In the genomic region with DNA sequence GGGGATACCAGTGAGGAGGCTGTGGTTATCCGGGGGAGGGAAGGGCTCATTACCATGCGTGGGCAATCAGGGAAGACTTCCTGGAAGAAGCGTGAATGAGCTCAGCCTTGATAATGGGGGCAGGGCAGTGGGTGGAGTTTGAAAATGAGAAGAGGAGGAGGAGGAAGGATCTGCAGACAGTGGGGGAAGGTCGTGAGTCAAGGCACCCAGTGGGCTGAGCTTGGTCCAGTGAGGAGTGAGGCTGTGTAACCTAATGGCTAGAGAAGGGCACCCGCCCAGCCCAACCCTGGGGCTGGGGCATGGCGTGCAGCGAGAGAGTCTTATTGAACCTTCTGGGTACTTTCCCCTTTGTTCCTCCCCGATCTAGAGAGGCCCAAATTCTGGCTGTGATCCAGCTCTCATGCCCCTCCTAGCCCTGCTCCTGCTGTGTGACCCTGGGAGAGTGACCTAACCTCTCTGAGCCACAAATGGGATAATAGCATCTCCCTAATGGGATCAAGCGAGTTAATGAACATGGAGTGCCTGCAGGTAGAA, we compare ENCODE assay signal across 24 cellular contexts. TPM values are rescaled to one million over a fixed set of nuclear protein-coding genes. Genes with fewer than 3 reads are reported as not detected.
A peak's percentile ranks its signal among the peaks of the same experiment; 100 is the strongest.
DNase-seq lines count a peak whose midpoint lies in the region; ATAC-seq, FAIRE-seq and TF ChIP-seq lines count a peak whose summit lies in the region.
"Had no signal": no experiment of that assay in that cellular context is flagged by ENCODE, and none has a peak within 500 bp of the region (broad histone marks: within the 10 kb centered on the region; RNA-seq: fewer than 3 reads in every experiment).

No MANE protein-coding gene starts in this region.

- peak; percentile 47 for FAIRE-seq in GM12878 (lab: Jason Lieb, UNC)
- FAIRE-seq: frontal cortex, RCC 7860 had no signal

- H3K9me3 ChIP-seq in HCT116 (ENCODE audit: control insufficient read depth in 1 of 2, insufficient read depth in 1 of 2, low read depth in 1 of 2, low read length in 2 of 2) (no peaks in the 10 kb centered on the region), GM12878 (replicated peaks; ENCODE audit: control insufficient read depth, insufficient read depth, low read length) (no peaks in the 10 kb centered on the region)

- CTCF ChIA-PET in activated CD8-positive, alpha-beta T cell treated with anti-CD3 and anti-CD28 coated beads for 36 hours (lab: Charles Lee), result no interaction called here
- CTCF ChIA-PET in activated CD8-positive, alpha-beta T cell treated with anti-CD3 and anti-CD28 coated beads, Interleukin-2, amount 10 ng/mL, durations not matched to agents 7 days and 5 days (lab: Charles Lee), result no interaction called here
- CTCF ChIA-PET in HCT116 (lab: Charles Lee), result no interaction called here
- CTCF ChIA-PET in GM12878 (lab: Yijun Ruan, JAX), result no interaction called here

- 31% methylated on average over 9 of the region's 9 CpGs for WGBS in GM12878 (ENCODE audit: insufficient coverage, insufficient replicate concordance, low lambda C conversion rate, missing lambda C conversion rate)

- H2AFZ ChIP-seq in HCT116 (ENCODE audit: low read depth, low read length, poor library complexity, severe bottlenecking) (no peak overlapping the region), GM12878 (ENCODE audit: control insufficient read depth, low read depth, low read length) (no peak overlapping the region)
- H2AFZ ChIP-seq: parathyroid adenoma had no signal

- no peak for ATAC-seq in activated CD8-positive, alpha-beta T cell treated with anti-CD3 and anti-CD28 coated beads for 36 hours
- ATAC-seq in activated CD8-positive, alpha-beta T cell treated with anti-CD3 and anti-CD28 coated beads, Interleukin-2, amount 10 ng/mL, durations not matched to agents 7 days and 5 days, result no peak
- ATAC-seq in HCT116 (no peak), GM12878 (peak; percentile 34)
- peak; percentile 50 to 56 for ATAC-seq in stimulated activated naive B cell treated with anti-CD40 and anti-IgM and Interleukin-4, amounts not matched to agents 10 μg/mL and 1 μg/mL and 100 μg/mL, for 72 hours (replicated peaks)
- ATAC-seq: activated CD4-positive, alpha-beta T cell treated with anti-CD3 and anti-CD28 coated beads for 36 hours; naive thymus-derived CD8-positive, alpha-beta T cell had no signal

- H3K27me3 Mint-ChIP-seq in activated CD8-positive, alpha-beta T cell treated with anti-CD3 and anti-CD28 coated beads for 36 hours, result no peaks in the 10 kb centered on the region
- peaks cover 2% of the 10 kb centered on the region for H3K27me3 Mint-ChIP-seq in activated CD8-positive, alpha-beta T cell treated with anti-CD3 and anti-CD28 coated beads, Interleukin-2, amount 10 ng/mL, durations not matched to agents 7 days and 5 days (ENCODE audit: low read depth)
- no peaks in the 10 kb centered on the region for H3K27me3 Mint-ChIP-seq in stimulated activated naive B cell treated with anti-CD40 and anti-IgM and Interleukin-4, amounts not matched to agents 10 μg/mL and 1 μg/mL and 100 μg/mL, for 72 hours
- H3K27me3 Mint-ChIP-seq: activated CD4-positive, alpha-beta T cell treated with anti-CD3 and anti-CD28 coated beads for 36 hours; CD4-positive, alpha-beta memory T cell; dendritic cell treated with granulocyte-macrophage colony-stimulating factor and Interleukin-4, amounts not matched to agents 40 ng/mL and 50 ng/mL, for 4 days; memory B cell; naive thymus-derived CD8-positive, alpha-beta T cell had no signal

- H3K4me1 ChIP-seq in HCT116 (ENCODE audit: control insufficient read depth in 1 of 2, insufficient read depth in 2 of 2, low read length in 2 of 2) (0 out of 4 replicates have a peak, but pooled peaks cover 0 to 5% of the 10 kb centered on the region in 2 experiments), GM12878 (ENCODE audit: control insufficient read depth, insufficient read depth, low read length) (peaks cover 34% of the 10 kb centered on the region)
- H3K4me1 ChIP-seq: parathyroid adenoma had no signal

- RAD21 ChIA-PET in HCT116 (lab: Charles Lee; ENCODE audit: low non-redundant PET in 1 of 2, low total read pairs in 2 of 2, uncharacterized antibody in 2 of 2, unreplicated experiment in 2 of 2), result no interaction called here
- RAD21 ChIA-PET in GM12878 (lab: Charles Lee; ENCODE audit: unreplicated experiment), result interaction anchor here (2.1 kb wide), 1 partner anchor 114 kb away, joined by 4 read pairs; no protein-coding TSS in a partner anchor

- H3K36me3 Mint-ChIP-seq in activated CD8-positive, alpha-beta T cell treated with anti-CD3 and anti-CD28 coated beads for 36 hours (ENCODE audit: low read depth), result no peaks in the 10 kb centered on the region
- H3K36me3 Mint-ChIP-seq in activated CD8-positive, alpha-beta T cell treated with anti-CD3 and anti-CD28 coated beads, Interleukin-2, amount 10 ng/mL, durations not matched to agents 7 days and 5 days (ENCODE audit: low read depth), result no peaks in the 10 kb centered on the region
- peaks cover 38 to 53% of the 10 kb centered on the region in 2 donors for H3K36me3 Mint-ChIP-seq in stimulated activated naive B cell treated with anti-CD40 and anti-IgM and Interleukin-4, amounts not matched to agents 10 μg/mL and 1 μg/mL and 100 μg/mL, for 72 hours
- H3K36me3 Mint-ChIP-seq: naive thymus-derived CD8-positive, alpha-beta T cell had no signal

- no peak overlapping the region for H3K4me2 ChIP-seq in HCT116 (ENCODE audit: low read length)
- H3K4me2 ChIP-seq in GM12878 (ENCODE audit: control insufficient read depth, insufficient read depth), result 0 out of 2 replicates have a peak overlapping the region, but pooled peaks have one; percentile 46

- TF ChIP-seq POLR2A in HCT116 (IDR thresholded peaks at IDR 0.05; ENCODE audit: borderline replicate concordance, extremely low read depth, insufficient read depth, insufficient read length), result no peak
- no peak for TF ChIP-seq POLR2A in GM12878 (IDR thresholded peaks at IDR 0.05; ENCODE audit: low read depth, low read length)

- no peak for TF ChIP-seq CTCF in activated CD8-positive, alpha-beta T cell treated with anti-CD3 and anti-CD28 coated beads for 36 hours (IDR thresholded peaks at IDR 0.05)
- TF ChIP-seq CTCF in HCT116 (IDR thresholded peaks at IDR 0.05 in 2 of 3, conservative IDR thresholded peaks at IDR 0.05 in 1 of 3; ENCODE audit: borderline replicate concordance in 1 of 3, insufficient read depth in 1 of 3, low read depth in 2 of 3, low read length in 2 of 3) (no peak), GM12878 (IDR thresholded peaks at IDR 0.05 in 2 of 3, conservative IDR thresholded peaks at IDR 0.05 in 1 of 3; ENCODE audit: control insufficient read depth in 2 of 3, extremely low read depth in 1 of 3, insufficient read depth in 1 of 3, low read depth in 3 of 3, low read length in 3 of 3) (no peak)

- SMC1A ChIA-PET in GM12878 (lab: Charles Lee; ENCODE audit: uncharacterized antibody, unreplicated experiment), result interaction anchor here (0.7 to 1.0 kb wide), 2 partner anchors 23 to 30 kb away, joined by 3 to 4 read pairs; no protein-coding TSS in a partner anchor

- intact Hi-C loops in activated CD8-positive, alpha-beta T cell treated with anti-CD3 and anti-CD28 coated beads for 36 hours (cut with micrococcal nuclease), result no loop called here
- intact Hi-C loops in HCT116 (cut with micrococcal nuclease) (no loop called here), GM12878 (cut with micrococcal nuclease; ENCODE audit: unreplicated experiment) (no loop called here)

- no peaks in the 10 kb centered on the region; a peak in 2 of 4 replicates for H3K36me3 ChIP-seq in HCT116 (ENCODE audit: control insufficient read depth in 1 of 2, insufficient read depth in 2 of 2, low read length in 2 of 2)
- peaks cover 9 to 20% of the 10 kb centered on the region in 2 experiments; a peak in 3 of 4 replicates for H3K36me3 ChIP-seq in GM12878 (ENCODE audit: control insufficient read depth in 2 of 2, insufficient read depth in 2 of 2, low read length in 1 of 2)

- POLR2A ChIA-PET in activated CD8-positive, alpha-beta T cell treated with anti-CD3 and anti-CD28 coated beads for 36 hours (lab: Charles Lee), result interaction anchor here (1.2 kb wide), 1 partner anchor 42 kb away, joined by 3 read pairs; no protein-coding TSS in a partner anchor
- POLR2A ChIA-PET in activated CD8-positive, alpha-beta T cell treated with anti-CD3 and anti-CD28 coated beads, Interleukin-2, amount 10 ng/mL, durations not matched to agents 7 days and 5 days (lab: Charles Lee), result no interaction called here
- POLR2A ChIA-PET in HCT116 (lab: Charles Lee), result no interaction called here
- POLR2A ChIA-PET in GM12878 (lab: Charles Lee), result no interaction called here

- H3K27ac Mint-ChIP-seq in activated CD8-positive, alpha-beta T cell treated with anti-CD3 and anti-CD28 coated beads for 36 hours, result no peak overlapping the region
- no peak overlapping the region for H3K27ac Mint-ChIP-seq in activated CD8-positive, alpha-beta T cell treated with anti-CD3 and anti-CD28 coated beads, Interleukin-2, amount 10 ng/mL, durations not matched to agents 7 days and 5 days
- H3K27ac Mint-ChIP-seq in stimulated activated naive B cell treated with anti-CD40 and anti-IgM and Interleukin-4, amounts not matched to agents 10 μg/mL and 1 μg/mL and 100 μg/mL, for 72 hours, result no peak overlapping the region
- H3K27ac Mint-ChIP-seq: activated CD4-positive, alpha-beta T cell treated with anti-CD3 and anti-CD28 coated beads for 36 hours; dendritic cell treated with granulocyte-macrophage colony-stimulating factor and Interleukin-4, amounts not matched to agents 40 ng/mL and 50 ng/mL, for 4 days; memory B cell had no signal

- H3K4me1 Mint-ChIP-seq in activated CD8-positive, alpha-beta T cell treated with anti-CD3 and anti-CD28 coated beads for 36 hours (ENCODE audit: low read depth), result peaks cover 5% of the 10 kb centered on the region
- H3K4me1 Mint-ChIP-seq in activated CD8-positive, alpha-beta T cell treated with anti-CD3 and anti-CD28 coated beads, Interleukin-2, amount 10 ng/mL, durations not matched to agents 7 days and 5 days (ENCODE audit: low read depth), result no peaks in the 10 kb centered on the region
- peaks cover 24 to 32% of the 10 kb centered on the region in 2 donors for H3K4me1 Mint-ChIP-seq in stimulated activated naive B cell treated with anti-CD40 and anti-IgM and Interleukin-4, amounts not matched to agents 10 μg/mL and 1 μg/mL and 100 μg/mL, for 72 hours

- BruUV-seq in HCT116 (replicated peaks; lab: Mats Ljungman, UMichigan), result TSS peak; percentile 19
- TSS peak; percentile 38 for BruUV-seq in GM12878 (replicated peaks; lab: Mats Ljungman, UMichigan)

- H3K27ac ChIP-seq in HCT116 (ENCODE audit: low read depth, low read length), result no peak overlapping the region
- no peak overlapping the region for H3K27ac ChIP-seq in GM12878 (ENCODE audit: control insufficient read depth, insufficient read depth)
- H3K27ac ChIP-seq: epithelial cell of prostate, parathyroid adenoma had no signal

- no peak overlapping the region for H3K4me3 Mint-ChIP-seq in activated CD8-positive, alpha-beta T cell treated with anti-CD3 and anti-CD28 coated beads for 36 hours
- no peak overlapping the region for H3K4me3 Mint-ChIP-seq in activated CD8-positive, alpha-beta T cell treated with anti-CD3 and anti-CD28 coated beads, Interleukin-2, amount 10 ng/mL, durations not matched to agents 7 days and 5 days
- no peak overlapping the region for H3K4me3 Mint-ChIP-seq in stimulated activated naive B cell treated with anti-CD40 and anti-IgM and Interleukin-4, amounts not matched to agents 10 μg/mL and 1 μg/mL and 100 μg/mL, for 72 hours
- H3K4me3 Mint-ChIP-seq: activated CD4-positive, alpha-beta T cell treated with anti-CD3 and anti-CD28 coated beads for 36 hours; CD4-positive, alpha-beta memory T cell; dendritic cell treated with granulocyte-macrophage colony-stimulating factor and Interleukin-4, amounts not matched to agents 40 ng/mL and 50 ng/mL, for 4 days; memory B cell; naive thymus-derived CD8-positive, alpha-beta T cell had no signal

- no peak for TF ChIP-seq RAD21 in HCT116 (IDR thresholded peaks at IDR 0.05; ENCODE audit: low read depth)
- TF ChIP-seq RAD21 in GM12878 (IDR thresholded peaks at IDR 0.05; ENCODE audit: insufficient read depth, low read depth, low read length), result no peak

- no peak for TF ChIP-seq EP300 in GM12878 (IDR thresholded peaks at IDR 0.05; ENCODE audit: borderline replicate concordance in 1 of 2, control insufficient read depth in 1 of 2, low read depth in 2 of 2, low read length in 2 of 2)

- H3K27me3 ChIP-seq in HCT116 (ENCODE audit: insufficient read depth, low read length) (no peaks in the 10 kb centered on the region), GM12878 (replicated peaks in 1 of 2; ENCODE audit: control insufficient read depth in 2 of 2, insufficient read depth in 2 of 2, low read length in 1 of 2) (no peaks in the 10 kb centered on the region)

- no peak overlapping the region for H3K9ac ChIP-seq in HCT116 (ENCODE audit: low read length)
- H3K9ac ChIP-seq in GM12878 (ENCODE audit: control insufficient read depth, insufficient read depth, low read length), result no peak overlapping the region
- H3K9ac ChIP-seq: parathyroid adenoma had no signal

- H4K20me1 ChIP-seq in HCT116 (ENCODE audit: insufficient read depth) (no peaks in the 10 kb centered on the region), GM12878 (ENCODE audit: control insufficient read depth, insufficient read depth) (no peaks in the 10 kb centered on the region)

- in situ Hi-C loops in GM12878 (cut with MboI), result no loop called here

- H3K9me2 ChIP-seq in HCT116 (ENCODE audit: insufficient read depth), result no peaks in the 10 kb centered on the region

- DNase-seq in activated CD8-positive, alpha-beta T cell treated with anti-CD3 and anti-CD28 coated beads for 36 hours, result peak; percentile 6
- no peak for DNase-seq in activated CD8-positive, alpha-beta T cell treated with anti-CD3 and anti-CD28 coated beads, Interleukin-2, amount 10 ng/mL, durations not matched to agents 7 days and 5 days
- DNase-seq in HCT116 (ENCODE audit: low read depth, low spot score) (no peak), GM12878 (ENCODE audit: low read depth, low spot score) (no peak), DMS114 treated with DMSO at 0.1 percent for 48 hours (lab: John Stamatoyannopoulos, UW; ENCODE audit: unreplicated experiment) (no peak), NCI-H2196 (lab: John Stamatoyannopoulos, UW; ENCODE audit: unreplicated experiment) (no peak)
- no peak for DNase-seq in stimulated activated naive B cell treated with anti-CD40 and anti-IgM and Interleukin-4, amounts not matched to agents 10 μg/mL and 1 μg/mL and 100 μg/mL, for 72 hours
- no peak for DNase-seq in activated CD4-positive, alpha-beta T cell treated with anti-CD3 and anti-CD28 coated beads for 48 hours
- DNase-seq: activated CD4-positive, alpha-beta T cell treated with anti-CD3 and anti-CD28 coated beads for 36 hours; activated CD8-positive, alpha-beta memory T cell treated with anti-CD3 and anti-CD28 coated beads, Interleukin-2, amount 50 U/mL, for 4 hours; activated gamma-delta T cell; CD4-positive, alpha-beta memory T cell; DMS53; hypothalamus; NCI-H1436 treated with DMSO at 0.1 percent for 48 hours; NCI-H82; T-helper 9 cell had no signal

- H3K4me3 ChIP-seq in HCT116 (replicated peaks in 1 of 2; ENCODE audit: low read depth in 1 of 2, low read length in 2 of 2) (no peak overlapping the region), GM12878 (no peak overlapping the region)

- no peaks in the 10 kb centered on the region for H3K9me3 Mint-ChIP-seq in activated CD8-positive, alpha-beta T cell treated with anti-CD3 and anti-CD28 coated beads for 36 hours
- H3K9me3 Mint-ChIP-seq in activated CD8-positive, alpha-beta T cell treated with anti-CD3 and anti-CD28 coated beads, Interleukin-2, amount 10 ng/mL, durations not matched to agents 7 days and 5 days (ENCODE audit: insufficient read depth), result no peaks in the 10 kb centered on the region
- no peaks in the 10 kb centered on the region for H3K9me3 Mint-ChIP-seq in stimulated activated naive B cell treated with anti-CD40 and anti-IgM and Interleukin-4, amounts not matched to agents 10 μg/mL and 1 μg/mL and 100 μg/mL, for 72 hours
- H3K9me3 Mint-ChIP-seq: CD4-positive, alpha-beta memory T cell; dendritic cell treated with granulocyte-macrophage colony-stimulating factor and Interleukin-4, amounts not matched to agents 40 ng/mL and 50 ng/mL, for 4 days; memory B cell; naive thymus-derived CD8-positive, alpha-beta T cell had no signal

- H3K79me2 ChIP-seq in HCT116 (ENCODE audit: insufficient read depth, low read length), result peaks cover 3% of the 10 kb centered on the region; the same call in 1 of the 2 replicates
- peaks cover 9% of the 10 kb centered on the region; the same call in 1 of the 2 replicates for H3K79me2 ChIP-seq in GM12878 (ENCODE audit: control insufficient read depth, insufficient read depth, low read length)
- H3K79me2 ChIP-seq: parathyroid adenoma had no signal

RNA-seq across cellular contexts. Expression of gene CLIP2, which starts 31.5 kb away (rescaled TPM):
- 1 to 10 TPM; 1.3 to 1.4 TPM for total RNA-seq in activated CD8-positive, alpha-beta T cell treated with anti-CD3 and anti-CD28 coated beads for 36 hours
- 1 to 10 TPM; 1.5 to 1.7 TPM for total RNA-seq in activated CD8-positive, alpha-beta T cell treated with anti-CD3 and anti-CD28 coated beads, Interleukin-2, amount 10 ng/mL, durations not matched to agents 7 days and 5 days
- total RNA-seq in HCT116 (2021; ENCODE audit: unreplicated experiment) (40.1 TPM), GM12878 (2014; rRNA removed) (22.0 and 26.3 TPM in 2 replicates), GM12878 (2014; rRNA removed; fragmentation: Illumina TruSeq; extraction: Trizol) (26.9 and 27.4 TPM in 2 replicates), GM12878 (2021) (52.9 and 56.3 TPM in 2 replicates)
- 28.6 and 33.7 TPM in 2 replicates for polyA plus RNA-seq in HCT116 (2012)
- 143 and 165 TPM in 2 replicates for total RNA-seq in GM12878 (2013; cell fraction: nucleolus; rRNA removed)
- 9.8 TPM for polyA plus RNA-seq in GM12878 (2011; ENCODE audit: low read depth)
- polyA plus RNA-seq in GM12878 (2011; rRNA removed) (6.1 and 10.4 TPM in 2 replicates), GM12878 (2014; fragmentation: Illumina TruSeq; extraction: Trizol) (5.0 and 23.2 TPM in 2 replicates), GM12878 (2014; fragmentation: Nextera tagmentation; extraction: Ambion mirVana) (under 1 TPM; 0.26 to 0.82 TPM), GM12878 (2014; rRNA removed) (23.3 and 28.8 TPM in 2 replicates), GM12878 (2016; fragmentation: Nextera tagmentation; extraction: Ambion mirVana) (10 to 100 TPM; 14.8 to 18.9 TPM)
- 14.3 and 15.7 TPM in 2 replicates for polyA plus RNA-seq in GM12878 (2011; cell fraction: cytosol; rRNA removed)
- 17.4 and 26.9 TPM in 2 replicates for polyA plus RNA-seq in GM12878 (2011; cell fraction: nucleus; rRNA removed)
- 29.2 and 33.1 TPM in 2 replicates for polyA plus RNA-seq in GM12878 (2012)
- polyA minus RNA-seq in GM12878 (2011; rRNA and poly(A)+ RNA removed), result 15.9 and 30.9 TPM in 2 replicates
- 18.5 and 19.4 TPM in 2 replicates for polyA minus RNA-seq in GM12878 (2011; cell fraction: cytosol; rRNA and poly(A)+ RNA removed)
- polyA minus RNA-seq in GM12878 (2011; cell fraction: nucleus; rRNA and poly(A)+ RNA removed), result 16.9 and 27.1 TPM in 2 replicates

Comparison
In these comparisons a context has a peak if more than half of its experiments do, and no peak if none do; other contexts are left out.
1. ATAC-seq: peak in GM12878 (single experiment) and stimulated activated naive B cell treated with anti-CD40 and anti-IgM and Interleukin-4, amounts not matched to agents 10 μg/mL and 1 μg/mL and 100 μg/mL, for 72 hours (2 of 2); none in activated CD8-positive, alpha-beta T cell treated with anti-CD3 and anti-CD28 coated beads for 36 hours (single experiment), activated CD8-positive, alpha-beta T cell treated with anti-CD3 and anti-CD28 coated beads, Interleukin-2, amount 10 ng/mL, durations not matched to agents 7 days and 5 days (single experiment) and HCT116 (single experiment).
2. RNA of gene CLIP2, which starts 31.5 kb away (total RNA-seq): 40.1 TPM in HCT116 (single experiment) and 22.0 to 165 TPM in GM12878; 1.5 to 1.7 TPM in activated CD8-positive, alpha-beta T cell treated with anti-CD3 and anti-CD28 coated beads, Interleukin-2, amount 10 ng/mL, durations not matched to agents 7 days and 5 days and 1.3 to 1.4 TPM in activated CD8-positive, alpha-beta T cell treated with anti-CD3 and anti-CD28 coated beads for 36 hours; every median in the first group is over 4 times any median in the second.